15 cellular contexts compared by ENCODE assay signal in genomic region chr16:89268585-89268984, GRCh38.
"Had no signal": no experiment of that assay in that cellular context is flagged by ENCODE, and none has a peak within 500 bp of the region (broad histone marks: within the 10 kb centered on the region; RNA-seq: fewer than 3 reads in every experiment).

No MANE protein-coding gene starts in this region.

- H3K4me1 Mint-ChIP-seq: activated CD8-positive, alpha-beta memory T cell treated with anti-CD3 and anti-CD28 coated beads, Interleukin-2, amount 10 ng/mL, durations not matched to agents 7 days and 5 days had no signal

- H3K27me3 ChIP-seq: left lung, pancreas, tibial artery, uterus had no signal

- H3K27ac ChIP-seq: left lung, pancreas, tibial artery, uterus had no signal

- H3K9me3 ChIP-seq: left lung, pancreas, tibial artery, uterus had no signal

- H3K27ac Mint-ChIP-seq: activated CD8-positive, alpha-beta memory T cell treated with anti-CD3 and anti-CD28 coated beads, Interleukin-2, amount 10 ng/mL, durations not matched to agents 7 days and 5 days; effector memory CD8-positive, alpha-beta T cell; T-helper 2 cell treated with Interferon-gamma antibody and Interleukin-4, amounts not matched to agents 5 μg/mL and 100 μg/mL, for 36 hours had no signal

- H3K9me3 Mint-ChIP-seq: effector memory CD8-positive, alpha-beta T cell; T-helper 2 cell treated with Interferon-gamma antibody and Interleukin-4, amounts not matched to agents 5 μg/mL and 100 μg/mL, for 36 hours had no signal

- H3K4me3 ChIP-seq: left lung, pancreas, tibial artery, uterus had no signal

- ATAC-seq: activated CD4-positive, CD25-positive, alpha-beta regulatory T cell treated with anti-CD3 and anti-CD28 coated beads, Interleukin-2, amount 50 U/mL, for 24 hours; activated CD8-positive, alpha-beta memory T cell treated with anti-CD3 and anti-CD28 coated beads, Interleukin-2, amount 10 ng/mL, durations not matched to agents 7 days and 5 days; effector memory CD8-positive, alpha-beta T cell had no signal

- H3K36me3 ChIP-seq: uterus had no signal

- H3K4me1 ChIP-seq: left lung, pancreas, tibial artery, uterus had no signal

- H3K27me3 Mint-ChIP-seq: activated CD8-positive, alpha-beta memory T cell treated with anti-CD3 and anti-CD28 coated beads, Interleukin-2, amount 10 ng/mL, durations not matched to agents 7 days and 5 days; effector memory CD8-positive, alpha-beta T cell had no signal

- H3K4me3 Mint-ChIP-seq: activated CD8-positive, alpha-beta memory T cell treated with anti-CD3 and anti-CD28 coated beads, Interleukin-2, amount 10 ng/mL, durations not matched to agents 7 days and 5 days; effector memory CD8-positive, alpha-beta T cell; T-helper 2 cell treated with Interferon-gamma antibody and Interleukin-4, amounts not matched to agents 5 μg/mL and 100 μg/mL, for 36 hours had no signal

- DNase-seq: activated CD4-positive, alpha-beta T cell treated with anti-CD3 and anti-CD28 coated beads, Interleukin-2, amount 50 U/mL, for 4 hours; activated CD8-positive, alpha-beta memory T cell treated with anti-CD3 and anti-CD28 coated beads, Interleukin-2, amount 10 ng/mL, durations not matched to agents 7 days and 5 days; activated T-cell treated with anti-CD3 and anti-CD28 coated beads, Interleukin-2, amount 50 U/mL, for 48 hours; central memory CD4-positive, alpha-beta T cell; effector memory CD8-positive, alpha-beta T cell; head of caudate nucleus; mesendoderm; pancreas; stimulated activated CD4-positive, alpha-beta T cell treated with anti-CD3 and anti-CD28 coated beads, Interleukin-15, amount 100 ng/mL, for 24 hours; SW 1271; uterus had no signal
